Comparison of ENCODE assay signal across 8 cellular contexts in the genomic region with DNA sequence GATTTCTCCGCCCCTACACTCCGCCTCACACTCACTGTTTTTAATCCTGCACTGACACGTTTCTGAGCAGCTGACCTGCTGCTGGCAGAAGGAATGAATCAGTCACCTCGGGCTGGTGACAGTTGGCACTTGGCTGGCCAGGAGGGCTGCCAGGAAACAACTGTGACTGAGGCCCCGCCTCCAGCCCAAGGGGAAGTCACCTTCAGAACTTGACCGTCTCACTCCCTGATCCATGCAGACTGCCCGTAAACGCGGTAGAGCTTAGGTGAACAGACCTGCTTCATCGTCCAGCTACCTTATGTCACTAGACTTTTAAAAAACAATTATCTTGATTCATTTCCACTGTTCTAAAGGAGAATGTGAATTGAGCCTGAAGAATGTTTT.
DNase-seq lines count a peak whose midpoint lies in the region; ATAC-seq and TF ChIP-seq lines count a peak whose summit lies in the region.

No MANE protein-coding gene starts in this region.

- H3K27me3 ChIP-seq in vagina, result no peaks in the 10 kb centered on the region

- peak; percentile 97 for ATAC-seq in Right ventricle myocardium superior (ENCODE audit: poor library complexity)

- intact Hi-C loops in Right ventricle myocardium superior (cut with DNase I) (no loop called here), vagina (cut with DNase I) (no loop called here)

- H3K36me3 ChIP-seq in vagina, result no peaks in the 10 kb centered on the region

- TF ChIP-seq POLR2A in vagina (IDR thresholded peaks at IDR 0.05), result no peak

- H3K27ac ChIP-seq in coronary artery (no peak overlapping the region), vagina (no peak overlapping the region)

- H3K4me3 ChIP-seq in coronary artery, result no peak overlapping the region
- H3K4me3 ChIP-seq in vagina, result no peak overlapping the region

- peaks cover 25% of the 10 kb centered on the region for H3K4me1 ChIP-seq in vagina

- TF ChIP-seq CTCF in coronary artery (IDR thresholded peaks at IDR 0.05) (no peak), vagina (IDR thresholded peaks at IDR 0.05) (no peak)

- H3K9me3 ChIP-seq in vagina, result no peaks in the 10 kb centered on the region

- DNase-seq in H4 (ENCODE audit: low spot score), result peak; percentile 69
- peak; percentile 15 for DNase-seq in RPMI7951 (ENCODE audit: low read depth)
- DNase-seq in Right ventricle myocardium superior, result peak; percentile 84
- DNase-seq in pons (ENCODE audit: low spot score), result peak; percentile 58
- no peak for DNase-seq in coronary artery (ENCODE audit: low spot score)
- DNase-seq in vagina (ENCODE audit: extremely low spot score in 2 of 2), result no peak
- no peak for DNase-seq in mesenteric fat pad (ENCODE audit: low spot score)
- DNase-seq in hepatic stellate cell (ENCODE audit: low spot score), result no peak

Comparison
In these comparisons a context has a peak if more than half of its experiments do, and no peak if none do; other contexts are left out.
1. DNase-seq: peak in H4 (single experiment), RPMI7951 (single experiment), Right ventricle myocardium superior (single experiment) and pons (single experiment); none in coronary artery (single experiment), vagina (0 of 2), mesenteric fat pad (single experiment) and hepatic stellate cell (single experiment).